In the genomic region with DNA sequence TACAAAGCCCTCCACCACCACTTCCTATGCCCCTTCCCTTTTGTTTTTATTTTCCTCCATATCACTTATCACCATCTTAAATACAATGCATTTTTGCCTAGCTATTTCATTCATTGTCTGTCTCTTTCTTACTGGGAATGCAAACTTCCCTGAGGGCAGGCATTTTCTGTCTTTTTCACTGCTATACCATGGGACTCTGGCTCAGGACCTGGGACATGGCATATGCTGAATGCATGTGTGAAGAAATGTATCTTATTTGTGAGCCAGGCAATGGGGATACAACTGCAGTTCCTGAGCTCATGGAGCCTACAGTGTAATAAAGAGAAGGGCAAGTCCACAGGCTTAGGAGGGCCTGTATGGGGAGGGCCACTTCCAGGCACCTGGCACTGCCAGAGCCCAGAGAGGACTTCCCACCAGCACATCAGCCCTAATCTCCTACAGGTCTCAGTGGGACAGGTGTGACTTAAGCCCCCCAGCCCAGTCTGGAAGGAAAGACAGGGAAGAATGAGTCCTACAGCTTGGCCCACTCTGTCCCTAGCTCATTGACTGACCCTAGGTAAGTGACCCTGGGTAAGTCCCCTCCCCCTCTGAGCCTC, we compare ENCODE assay signal across 20 cellular contexts. TPM values are rescaled to one million over a fixed set of nuclear protein-coding genes. Genes with fewer than 3 reads are reported as not detected.
"Had no signal": no experiment of that assay in that cellular context is flagged by ENCODE, and none has a peak within 500 bp of the region (broad histone marks: within the 10 kb centered on the region; RNA-seq: fewer than 3 reads in every experiment).

No MANE protein-coding gene starts in this region.

- H3K9me3 Mint-ChIP-seq: activated T-helper 17 cell treated with anti-CD3 and anti-CD28 coated beads, Interleukin-2, amount 50 U/mL, for 72 hours; immature natural killer cell; natural killer cell had no signal

- ATAC-seq: activated T-helper 17 cell treated with anti-CD3 and anti-CD28 coated beads, Interleukin-2, amount 50 U/mL, for 72 hours; foreskin keratinocyte; left cardiac atrium; mucosa of descending colon; natural killer cell; stimulated activated naive CD8-positive, alpha-beta T cell treated with anti-CD3 and anti-CD28 coated beads, Interleukin-15, Interleukin-2, amounts not matched to agents 100 U/mL and 50 U/mL, for 24 hours; upper lobe of right lung had no signal

- H3K4me3 ChIP-seq: adrenal gland, lung, mucosa of descending colon, SK-N-MC, testis, upper lobe of right lung had no signal

- H3K27me3 Mint-ChIP-seq: activated T-helper 17 cell treated with anti-CD3 and anti-CD28 coated beads, Interleukin-2, amount 50 U/mL, for 72 hours had no signal

- H3K9me3 ChIP-seq: adrenal gland, mucosa of descending colon, neutrophil, testis, upper lobe of right lung had no signal

- H3K27ac ChIP-seq: adrenal gland, foreskin keratinocyte, neutrophil, SK-N-MC, testis, upper lobe of right lung had no signal

- H3K4me3 Mint-ChIP-seq: activated T-helper 17 cell treated with anti-CD3 and anti-CD28 coated beads, Interleukin-2, amount 50 U/mL, for 72 hours; immature natural killer cell; natural killer cell had no signal

- DNase-seq: activated CD4-positive, CD25-positive, alpha-beta regulatory T cell treated with anti-CD3 and anti-CD28 coated beads, Interleukin-2, amount 50 U/mL, for 72 hours; activated naive CD4-positive, alpha-beta T cell treated with anti-CD3 and anti-CD28 coated beads, Interleukin-2, amount 50 U/mL, for 16 hours; central memory CD4-positive, alpha-beta T cell; cortex of kidney; effector CD8-positive, alpha-beta T cell; immature natural killer cell; left cardiac atrium; mucosa of descending colon; natural killer cell; stimulated activated CD4-positive, alpha-beta T cell treated with anti-CD3 and anti-CD28 coated beads, Interleukin-15, amount 100 ng/mL, for 24 hours; stimulated activated CD4-positive, alpha-beta T cell treated with anti-CD3 and anti-CD28 coated beads, Interleukin-4, amount 100 ng/mL, for 1 hour; stimulated activated naive CD8-positive, alpha-beta T cell treated with anti-CD3 and anti-CD28 coated beads, Interleukin-15, Interleukin-2, amounts not matched to agents 100 U/mL and 50 U/mL, for 24 hours; testis; upper lobe of right lung had no signal

- H3K27ac Mint-ChIP-seq: activated T-helper 17 cell treated with anti-CD3 and anti-CD28 coated beads, Interleukin-2, amount 50 U/mL, for 72 hours had no signal

- H3K36me3 Mint-ChIP-seq: natural killer cell had no signal

- H3K27me3 ChIP-seq: adrenal gland, foreskin keratinocyte, neutrophil, testis, upper lobe of right lung had no signal

- H3K4me1 ChIP-seq: foreskin keratinocyte, testis had no signal

RNA-seq across cellular contexts. Expression of a gene that starts 53.9 kb away (rescaled TPM):
- polyA plus RNA-seq: immature natural killer cell had no signal

RNA-seq across cellular contexts. Expression of a gene that starts 55.0 kb away (rescaled TPM):
- polyA plus RNA-seq: foreskin keratinocyte, immature natural killer cell had no signal
